5 cellular contexts compared by ENCODE assay signal in genomic region chr12:73228828-73229227, GRCh38.
DNase-seq lines count a peak whose midpoint lies in the region; TF ChIP-seq lines count a peak whose summit lies in the region.
"Not testable (repeated sequence)": the region's sequence is repeated elsewhere in the genome, so short reads cannot be mapped to it uniquely, and the experiment has no call there.

No MANE protein-coding gene starts in this region.

- not testable (repeated sequence) for H3K4me1 ChIP-seq in endodermal cell (ENCODE audit: control insufficient read depth, insufficient read depth, low read length); mesendoderm (ENCODE audit: control insufficient read depth, low read depth, low read length)

- not testable (repeated sequence) for H3K27me3 ChIP-seq in endodermal cell (ENCODE audit: control insufficient read depth, insufficient read depth, low read length, poor library complexity, severe bottlenecking); mesendoderm (ENCODE audit: insufficient read depth, low read length, poor library complexity)

- H3K18ac ChIP-seq in mesendoderm (ENCODE audit: low read length), result not testable (repeated sequence)

- not testable (repeated sequence) for H3K36me3 Mint-ChIP-seq in endodermal cell (ENCODE audit: low read depth)

- H3K4ac ChIP-seq in mesendoderm (ENCODE audit: low read depth, low read length), result not testable (repeated sequence)

- H2BK120ac ChIP-seq in mesendoderm (ENCODE audit: low read depth, low read length), result not testable (repeated sequence)

- not testable (repeated sequence) for H4K8ac ChIP-seq in mesendoderm (ENCODE audit: low read depth, low read length)

- H3K27ac ChIP-seq in endodermal cell (ENCODE audit: low read depth, low read length); mesendoderm (ENCODE audit: low read depth, low read length): not testable (repeated sequence)

- not testable (repeated sequence) for H3K27me3 Mint-ChIP-seq in endodermal cell (ENCODE audit: insufficient read depth)

- not testable (repeated sequence) for H3K4me3 Mint-ChIP-seq in endodermal cell

- H3K56ac ChIP-seq in mesendoderm (ENCODE audit: low read length), result not testable (repeated sequence)

- H3K36me3 ChIP-seq in endodermal cell (ENCODE audit: control insufficient read depth, insufficient read depth, low read length); mesendoderm (ENCODE audit: control insufficient read depth, insufficient read depth, low read length): not testable (repeated sequence)

- not testable (repeated sequence) for TF ChIP-seq CTCF in endodermal cell (conservative IDR thresholded peaks at IDR 0.05)

- not testable (repeated sequence) for H4K5ac ChIP-seq in mesendoderm (ENCODE audit: low read length)

- H3K23ac ChIP-seq in mesendoderm (ENCODE audit: low read length), result not testable (repeated sequence)

- not testable (repeated sequence) for H3K9ac ChIP-seq in endodermal cell (ENCODE audit: extremely low read depth, low read length, poor library complexity, severe bottlenecking); mesendoderm (ENCODE audit: low read length)

- H3K9me3 ChIP-seq in endodermal cell (ENCODE audit: control insufficient read depth, low read length), result not testable (repeated sequence)

- 83% methylated on average over 1 of the region's 1 CpG; no CpG with 5 or more reads in 1 of the 2 experiments for WGBS in endodermal cell (ENCODE audit: insufficient coverage in 1 of 2, insufficient read length in 1 of 2), 2 experiments
- WGBS in mesendoderm (ENCODE audit: extremely low coverage, insufficient coverage, low lambda C conversion rate), result no CpG with 5 or more reads among the region's 1 CpG

- H3K9me3 Mint-ChIP-seq in endodermal cell, result not testable (repeated sequence)

- H3K4me1 Mint-ChIP-seq in endodermal cell, result not testable (repeated sequence)

- H3K79me1 ChIP-seq in mesendoderm (ENCODE audit: low read length), result not testable (repeated sequence)

- H2BK5ac ChIP-seq in mesendoderm (ENCODE audit: low read length), result not testable (repeated sequence)

- not testable (repeated sequence) for H2AK5ac ChIP-seq in mesendoderm (ENCODE audit: low read length)

- not testable (repeated sequence) for H2BK15ac ChIP-seq in mesendoderm (replicated peaks; ENCODE audit: low read depth)

- H3K27ac Mint-ChIP-seq in endodermal cell, result peak overlapping the region; percentile 55

- not testable (repeated sequence) for H3K79me2 ChIP-seq in mesendoderm (ENCODE audit: control insufficient read depth, insufficient read depth, low read length)

- H3K4me3 ChIP-seq in endodermal cell (ENCODE audit: low read length); mesendoderm (ENCODE audit: low read length): not testable (repeated sequence)

- not testable (repeated sequence) for H3K4me2 ChIP-seq in mesendoderm (ENCODE audit: low read length)

- DNase-seq in NCI-H69 (lab: John Stamatoyannopoulos, UW) (peak; percentile 20), NCI-H82 treated with DMSO at 0.1 percent for 48 hours (lab: John Stamatoyannopoulos, UW; ENCODE audit: unreplicated experiment) (peak; percentile 14), islet precursor cell (peak; percentile 53), mesendoderm (peak; percentile 72)
- DNase-seq in endodermal cell, result not testable (repeated sequence)
